In genomic region chr16:13795131-13795530, GRCh38 we compare ENCODE assay signal across 2 cellular contexts.
TF ChIP-seq lines count a peak whose summit lies in the region.

No MANE protein-coding gene starts in this region.

TF ChIP-seq in liver, 16 proteins besides CTCF, POLR2A, EP300 and RAD21 (continued from another document):
- TF ChIP-seq, protein P1, sequence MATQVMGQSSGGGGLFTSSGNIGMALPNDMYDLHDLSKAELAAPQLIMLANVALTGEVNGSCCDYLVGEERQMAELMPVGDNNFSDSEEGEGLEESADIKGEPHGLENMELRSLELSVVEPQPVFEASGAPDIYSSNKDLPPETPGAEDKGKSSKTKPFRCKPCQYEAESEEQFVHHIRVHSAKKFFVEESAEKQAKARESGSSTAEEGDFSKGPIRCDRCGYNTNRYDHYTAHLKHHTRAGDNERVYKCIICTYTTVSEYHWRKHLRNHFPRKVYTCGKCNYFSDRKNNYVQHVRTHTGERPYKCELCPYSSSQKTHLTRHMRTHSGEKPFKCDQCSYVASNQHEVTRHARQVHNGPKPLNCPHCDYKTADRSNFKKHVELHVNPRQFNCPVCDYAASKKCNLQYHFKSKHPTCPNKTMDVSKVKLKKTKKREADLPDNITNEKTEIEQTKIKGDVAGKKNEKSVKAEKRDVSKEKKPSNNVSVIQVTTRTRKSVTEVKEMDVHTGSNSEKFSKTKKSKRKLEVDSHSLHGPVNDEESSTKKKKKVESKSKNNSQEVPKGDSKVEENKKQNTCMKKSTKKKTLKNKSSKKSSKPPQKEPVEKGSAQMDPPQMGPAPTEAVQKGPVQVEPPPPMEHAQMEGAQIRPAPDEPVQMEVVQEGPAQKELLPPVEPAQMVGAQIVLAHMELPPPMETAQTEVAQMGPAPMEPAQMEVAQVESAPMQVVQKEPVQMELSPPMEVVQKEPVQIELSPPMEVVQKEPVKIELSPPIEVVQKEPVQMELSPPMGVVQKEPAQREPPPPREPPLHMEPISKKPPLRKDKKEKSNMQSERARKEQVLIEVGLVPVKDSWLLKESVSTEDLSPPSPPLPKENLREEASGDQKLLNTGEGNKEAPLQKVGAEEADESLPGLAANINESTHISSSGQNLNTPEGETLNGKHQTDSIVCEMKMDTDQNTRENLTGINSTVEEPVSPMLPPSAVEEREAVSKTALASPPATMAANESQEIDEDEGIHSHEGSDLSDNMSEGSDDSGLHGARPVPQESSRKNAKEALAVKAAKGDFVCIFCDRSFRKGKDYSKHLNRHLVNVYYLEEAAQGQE (IDR thresholded peaks at IDR 0.05), result peak; percentile 64
- TF ChIP-seq NR2F2 (IDR thresholded peaks at IDR 0.05) (no peak), YY1 (IDR thresholded peaks at IDR 0.05) (peak; percentile 71), SP1 (IDR thresholded peaks at IDR 0.05) (peak; percentile 82), HNF4A (conservative IDR thresholded peaks at IDR 0.05) (peak; percentile 77 to 82), MAX (IDR thresholded peaks at IDR 0.05) (peak; percentile 69), FOXA1 (IDR thresholded peaks at IDR 0.05) (peak; percentile 86), TAF1 (conservative IDR thresholded peaks at IDR 0.05) (no peak), GABPA (IDR thresholded peaks at IDR 0.05 in 1 of 2, conservative IDR thresholded peaks at IDR 0.05 in 1 of 2) (peak in 1 of 2 donors; percentile 34), ZBTB33 (IDR thresholded peaks at IDR 0.05) (peak; percentile 66), JUND (IDR thresholded peaks at IDR 0.05) (peak; percentile 31 to 88), RXRA (IDR thresholded peaks at IDR 0.05) (peak; percentile 74 to 93), FOXA2 (IDR thresholded peaks at IDR 0.05) (peak; percentile 88)

TF ChIP-seq in HepG2, 621 proteins besides CTCF, POLR2A, EP300 and RAD21 (continued from another document):
- TF ChIP-seq, protein P2, sequence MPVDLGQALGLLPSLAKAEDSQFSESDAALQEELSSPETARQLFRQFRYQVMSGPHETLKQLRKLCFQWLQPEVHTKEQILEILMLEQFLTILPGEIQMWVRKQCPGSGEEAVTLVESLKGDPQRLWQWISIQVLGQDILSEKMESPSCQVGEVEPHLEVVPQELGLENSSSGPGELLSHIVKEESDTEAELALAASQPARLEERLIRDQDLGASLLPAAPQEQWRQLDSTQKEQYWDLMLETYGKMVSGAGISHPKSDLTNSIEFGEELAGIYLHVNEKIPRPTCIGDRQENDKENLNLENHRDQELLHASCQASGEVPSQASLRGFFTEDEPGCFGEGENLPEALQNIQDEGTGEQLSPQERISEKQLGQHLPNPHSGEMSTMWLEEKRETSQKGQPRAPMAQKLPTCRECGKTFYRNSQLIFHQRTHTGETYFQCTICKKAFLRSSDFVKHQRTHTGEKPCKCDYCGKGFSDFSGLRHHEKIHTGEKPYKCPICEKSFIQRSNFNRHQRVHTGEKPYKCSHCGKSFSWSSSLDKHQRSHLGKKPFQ (CRISPR knock-in tag; IDR thresholded peaks at IDR 0.05; ENCODE audit: insufficient replicate concordance), result no peak
- TF ChIP-seq SRSF1 (optimal IDR thresholded peaks at IDR 0.05; ENCODE audit: low read depth, low read length) (no peak), ZHX2 (IDR thresholded peaks at IDR 0.05; ENCODE audit: low read depth) (no peak), ZHX2 (CRISPR knock-in tag; IDR thresholded peaks at IDR 0.05; ENCODE audit: borderline replicate concordance) (no peak)
